ENCODE assay signal across 16 cellular contexts in genomic region chr2:19300961-19301360, GRCh38. TPM values are rescaled to one million over a fixed set of nuclear protein-coding genes. Genes with fewer than 3 reads are reported as not detected.
"Had no signal": no experiment of that assay in that cellular context is flagged by ENCODE, and none has a peak within 500 bp of the region (broad histone marks: within the 10 kb centered on the region; RNA-seq: fewer than 3 reads in every experiment).

No MANE protein-coding gene starts in this region.

- DNase-seq: caudate nucleus; colonic mucosa; dermis blood vessel endothelial cell; erythroblast; foreskin melanocyte; head of caudate nucleus; hippocampal formation; kidney glomerular epithelial cell; mucosa of descending colon; natural killer cell; ovary; right cardiac atrium; stimulated activated CD4-positive, alpha-beta T cell treated with anti-CD3 and anti-CD28 coated beads, Interleukin-2, amount 100 ng/mL, for 48 hours; stimulated activated naive CD4-positive, alpha-beta T cell treated with Interleukin-2 at 50 U/mL for 16 hours had no signal

- H3K4me3 ChIP-seq: colonic mucosa, mucosa of descending colon, ovary, smooth muscle cell, tibial nerve had no signal

- H3K9me3 ChIP-seq: colonic mucosa, mucosa of descending colon, ovary, tibial nerve had no signal

- ATAC-seq: mucosa of descending colon, natural killer cell, right cardiac atrium had no signal

- H3K27ac ChIP-seq: colonic mucosa, ovary, tibial nerve had no signal

- H3K4me1 ChIP-seq: colonic mucosa, tibial nerve had no signal

- H3K27me3 ChIP-seq: colonic mucosa, ovary, tibial nerve had no signal

- H3K36me3 ChIP-seq: colonic mucosa, ovary, tibial nerve had no signal

- H3K4me2 ChIP-seq: smooth muscle cell had no signal

RNA-seq across cellular contexts. Expression of gene OSR1, which starts 57.5 kb away (rescaled TPM):
- total RNA-seq: natural killer cell had no signal
